In the genomic region with DNA sequence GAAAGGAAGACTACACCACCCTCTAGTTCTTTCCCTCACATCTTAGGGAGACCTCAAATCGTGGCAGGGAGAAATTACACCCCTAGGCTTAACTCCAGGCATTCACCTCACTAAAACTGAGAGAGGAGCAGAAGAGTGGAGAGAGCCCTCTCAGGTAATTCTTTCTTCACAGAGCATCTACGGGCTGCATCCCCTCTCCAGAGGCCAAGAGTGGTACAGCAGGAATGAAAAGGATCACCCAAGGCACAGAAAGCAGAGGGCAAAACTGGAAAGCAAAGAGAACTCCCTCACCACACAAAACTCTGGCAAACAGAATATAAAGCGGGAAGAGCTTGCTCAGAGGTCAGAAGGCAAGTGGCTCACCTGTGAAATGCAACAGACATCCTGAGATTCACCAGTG, we compare ENCODE assay signal across 33 cellular contexts.
"Had no signal": no experiment of that assay in that cellular context is flagged by ENCODE, and none has a peak within 500 bp of the region (broad histone marks: within the 10 kb centered on the region; RNA-seq: fewer than 3 reads in every experiment).

No MANE protein-coding gene starts in this region.

- H3K27ac ChIP-seq: brain microvascular endothelial cell, SJCRH30, SK-N-MC had no signal

- H3K4me3 Mint-ChIP-seq: activated B cell treated with CpG ODN at 0.5 μM for 24 hours; activated CD4-positive, alpha-beta memory T cell treated with anti-CD3 and anti-CD28 coated beads for 36 hours; activated CD8-positive, alpha-beta memory T cell treated with anti-CD3 and anti-CD28 coated beads, Interleukin-2, amount 10 ng/mL, durations not matched to agents 7 days and 5 days; activated naive CD8-positive, alpha-beta T cell treated with anti-CD3 and anti-CD28 coated beads for 36 hours; T-helper 1 cell treated with Interleukin-12 subunit alpha and Interleukin-12 subunit beta and Interleukin-4 antibody, amounts not matched to agents 30 μg/mL and 1 μg/mL, for 36 hours; T-helper 2 cell treated with Interferon-gamma antibody and Interleukin-4, amounts not matched to agents 5 μg/mL and 100 μg/mL, for 36 hours had no signal

- ATAC-seq: activated CD8-positive, alpha-beta memory T cell treated with anti-CD3 and anti-CD28 coated beads, Interleukin-2, amount 10 ng/mL, durations not matched to agents 7 days and 5 days; Panc1 had no signal

- H3K36me3 Mint-ChIP-seq: activated CD4-positive, alpha-beta memory T cell treated with anti-CD3 and anti-CD28 coated beads for 36 hours; activated CD8-positive, alpha-beta memory T cell treated with anti-CD3 and anti-CD28 coated beads, Interleukin-2, amount 10 ng/mL, durations not matched to agents 7 days and 5 days; activated naive CD8-positive, alpha-beta T cell treated with anti-CD3 and anti-CD28 coated beads for 36 hours had no signal

- H3K4me1 ChIP-seq: SJCRH30 had no signal

- H3K9me3 ChIP-seq: SJCRH30 had no signal

- H3K27me3 Mint-ChIP-seq: activated B cell treated with CpG ODN at 0.5 μM for 24 hours; activated CD8-positive, alpha-beta memory T cell treated with anti-CD3 and anti-CD28 coated beads, Interleukin-2, amount 10 ng/mL, durations not matched to agents 7 days and 5 days; activated naive CD8-positive, alpha-beta T cell treated with anti-CD3 and anti-CD28 coated beads for 36 hours had no signal

- H3K9me3 Mint-ChIP-seq: activated B cell treated with CpG ODN at 0.5 μM for 24 hours; activated CD4-positive, alpha-beta memory T cell treated with anti-CD3 and anti-CD28 coated beads for 36 hours; activated naive CD8-positive, alpha-beta T cell treated with anti-CD3 and anti-CD28 coated beads for 36 hours; T-helper 1 cell treated with Interleukin-12 subunit alpha and Interleukin-12 subunit beta and Interleukin-4 antibody, amounts not matched to agents 30 μg/mL and 1 μg/mL, for 36 hours; T-helper 2 cell treated with Interferon-gamma antibody and Interleukin-4, amounts not matched to agents 5 μg/mL and 100 μg/mL, for 36 hours had no signal

- H3K27me3 ChIP-seq: brain microvascular endothelial cell, SJCRH30 had no signal

- DNase-seq: activated B cell treated with CpG ODN at 0.5 μM for 24 hours; activated CD4-positive, alpha-beta memory T cell treated with anti-CD3 and anti-CD28 coated beads for 36 hours; activated CD4-positive, alpha-beta T cell treated with anti-CD3 and anti-CD28 coated beads for 4 hours; activated CD4-positive, alpha-beta T cell treated with anti-CD3 and anti-CD28 coated beads, Interleukin-2, amount 50 U/mL, for 1 hour; activated CD4-positive, CD25-positive, alpha-beta regulatory T cell treated with anti-CD3 and anti-CD28 coated beads, Interleukin-2, amount 50 U/mL, for 72 hours; activated CD8-positive, alpha-beta memory T cell treated with anti-CD3 and anti-CD28 coated beads, Interleukin-2, amount 10 ng/mL, durations not matched to agents 7 days and 5 days; activated CD8-positive, alpha-beta memory T cell treated with anti-CD3 and anti-CD28 coated beads, Interleukin-2, amount 50 U/mL, for 48 hours; activated effector memory CD4-positive, alpha-beta T cell treated with Interleukin-2 at 50 U/mL for 16 hours; activated naive CD4-positive, alpha-beta T cell treated with anti-CD3 and anti-CD28 coated beads, Interleukin-2, amount 50 U/mL, for 16 hours; activated naive CD8-positive, alpha-beta T cell treated with anti-CD3 and anti-CD28 coated beads for 36 hours; activated T-cell treated with anti-CD3 and anti-CD28 coated beads, Interleukin-2, amount 50 U/mL, for 48 hours; amniotic stem cell; aorta; brain microvascular endothelial cell; central memory CD4-positive, alpha-beta T cell; NCI-H1092 treated with DMSO at 0.1 percent for 48 hours; NCI-H1417; NCI-H146; NCI-H187; NCI-H2029 treated with DMSO at 0.1 percent for 48 hours; NCI-H2107; NCI-H2171; NCI-H2227 treated with DMSO at 0.1 percent for 48 hours; NCI-H446; NCI-H510A treated with DMSO at 0.1 percent for 48 hours; NCI-H526 treated with DMSO at 0.1 percent for 48 hours; NCI-H774; SHP77; SJCRH30 had no signal

- H3K4me3 ChIP-seq: SJCRH30, SK-N-MC had no signal

- H3K4me1 Mint-ChIP-seq: activated B cell treated with CpG ODN at 0.5 μM for 24 hours; activated CD8-positive, alpha-beta memory T cell treated with anti-CD3 and anti-CD28 coated beads, Interleukin-2, amount 10 ng/mL, durations not matched to agents 7 days and 5 days; activated naive CD8-positive, alpha-beta T cell treated with anti-CD3 and anti-CD28 coated beads for 36 hours had no signal

- H3K27ac Mint-ChIP-seq: activated B cell treated with CpG ODN at 0.5 μM for 24 hours; activated CD4-positive, alpha-beta memory T cell treated with anti-CD3 and anti-CD28 coated beads for 36 hours; activated CD8-positive, alpha-beta memory T cell treated with anti-CD3 and anti-CD28 coated beads, Interleukin-2, amount 10 ng/mL, durations not matched to agents 7 days and 5 days; activated naive CD8-positive, alpha-beta T cell treated with anti-CD3 and anti-CD28 coated beads for 36 hours; T-helper 1 cell treated with Interleukin-12 subunit alpha and Interleukin-12 subunit beta and Interleukin-4 antibody, amounts not matched to agents 30 μg/mL and 1 μg/mL, for 36 hours; T-helper 2 cell treated with Interferon-gamma antibody and Interleukin-4, amounts not matched to agents 5 μg/mL and 100 μg/mL, for 36 hours had no signal

- H3K36me3 ChIP-seq: brain microvascular endothelial cell, SJCRH30 had no signal
